In the genomic region with DNA sequence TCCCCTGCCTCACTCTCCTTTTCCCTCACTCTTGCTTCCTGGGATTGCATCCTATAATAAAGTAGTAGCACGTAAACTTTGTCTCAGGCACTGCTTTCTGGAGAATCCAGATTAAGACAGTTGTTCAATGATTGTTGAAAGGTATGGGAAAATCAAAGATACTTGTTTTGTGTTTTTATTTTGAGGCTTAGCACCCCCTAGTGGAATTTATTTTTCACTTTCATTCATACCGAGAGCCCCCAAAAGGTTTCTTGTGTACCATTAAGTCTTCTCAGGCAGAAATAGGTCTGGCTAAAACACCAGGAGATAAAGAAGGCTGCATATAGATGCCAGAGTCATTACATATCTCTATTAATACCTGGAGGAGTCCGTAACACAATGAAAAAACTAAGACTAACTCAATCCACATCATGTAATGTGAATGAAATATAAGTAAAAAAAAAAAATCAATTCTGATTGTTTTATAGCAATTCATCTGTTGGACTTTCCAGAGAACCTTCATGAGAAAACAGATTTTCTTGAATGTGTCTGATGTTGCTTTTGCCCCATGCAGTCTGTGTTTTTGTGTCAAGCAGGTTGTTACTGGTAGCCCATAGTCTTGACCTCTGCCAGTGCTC, we compare ENCODE assay signal across 9 cellular contexts.
DNase-seq lines count a peak whose midpoint lies in the region; ATAC-seq and TF ChIP-seq lines count a peak whose summit lies in the region.
"Had no signal": no experiment of that assay in that cellular context is flagged by ENCODE, and none has a peak within 500 bp of the region (broad histone marks: within the 10 kb centered on the region; RNA-seq: fewer than 3 reads in every experiment).

No MANE protein-coding gene starts in this region.

- no peaks in the 10 kb centered on the region for H3K36me3 ChIP-seq in CD8-positive, alpha-beta T cell (ENCODE audit: insufficient read depth, low read length)
- H3K36me3 ChIP-seq: SJSA1 had no signal

- POLR2A ChIA-PET in GM10248 (lab: Yijun Ruan, JAX): no interaction called here
- POLR2A ChIA-PET in CD8-positive, alpha-beta T cell (lab: Charles Lee): no interaction called here

- no peak for DNase-seq in GM10248 (ENCODE audit: extremely low spot score)
- peak; percentile 19 for DNase-seq in NCI-H1436 treated with DMSO at 0.1 percent for 48 hours (lab: John Stamatoyannopoulos, UW)
- DNase-seq in cerebellum (ENCODE audit: low spot score): peak; percentile 5
- DNase-seq in osteocyte (ENCODE audit: extremely low spot score, unreplicated experiment): no peak
- no peak for DNase-seq in CD8-positive, alpha-beta T cell
- DNase-seq in lower leg skin (ENCODE audit: low spot score in 2 of 2): no peak
- DNase-seq in GF-D8 (lab: John Stamatoyannopoulos, UW): no peak

- 52 to 55% methylated on average over 3 of the region's 3 CpGs for WGBS in lower leg skin, 2 donors

- H3K4me1 Mint-ChIP-seq in osteocyte (ENCODE audit: unreplicated experiment): peaks cover 1% of the 10 kb centered on the region
- no peaks in the 10 kb centered on the region for H3K4me1 Mint-ChIP-seq in CD8-positive, alpha-beta T cell (ENCODE audit: low read depth)

- no peaks in the 10 kb centered on the region for H3K4me1 ChIP-seq in CD8-positive, alpha-beta T cell (ENCODE audit: insufficient read depth, low read length)

- H3K36me3 Mint-ChIP-seq in osteocyte (ENCODE audit: unreplicated experiment): no peaks in the 10 kb centered on the region
- no peaks in the 10 kb centered on the region for H3K36me3 Mint-ChIP-seq in CD8-positive, alpha-beta T cell

- intact Hi-C loops in CD8-positive, alpha-beta T cell (cut with DNase I, micrococcal nuclease): loop anchor here in 1 of 2 experiments (10.0 kb wide), 1 partner anchor 581 kb away; no protein-coding TSS in a partner anchor
- intact Hi-C loops in lower leg skin (cut with DNase I; ENCODE audit: low total_unique reads): loop anchor here (5.0 kb wide), 1 partner anchor 229 kb away; no protein-coding TSS in a partner anchor

- H3K4me3 Mint-ChIP-seq in osteocyte (ENCODE audit: unreplicated experiment): no peak overlapping the region
- H3K4me3 Mint-ChIP-seq in CD8-positive, alpha-beta T cell: no peak overlapping the region

- no peak for TF ChIP-seq POLR2A in lower leg skin (IDR thresholded peaks at IDR 0.05)

- H3K27ac ChIP-seq in CD8-positive, alpha-beta T cell (ENCODE audit: low read depth, low read length): no peak overlapping the region
- H3K27ac ChIP-seq: SJSA1 had no signal

- no peaks in the 10 kb centered on the region for H3K9me3 ChIP-seq in CD8-positive, alpha-beta T cell (ENCODE audit: low read length)
- H3K9me3 ChIP-seq: SJSA1 had no signal

- CTCF ChIA-PET in GM10248 (lab: Yijun Ruan, JAX): interaction anchor here (0.6 to 8.3 kb wide), 9 partner anchors 10 to 233 kb away, joined by 3 to 112 read pairs (median 6); no protein-coding TSS in a partner anchor
- CTCF ChIA-PET in CD8-positive, alpha-beta T cell (lab: Charles Lee): interaction anchor here (0.7 kb wide), 1 partner anchor 200 kb away, joined by 3 read pairs; no protein-coding TSS in a partner anchor

- TF ChIP-seq CTCF in GM10248 (IDR thresholded peaks at IDR 0.05; ENCODE audit: control extremely low read depth, extremely low read depth, low read depth, missing control alignments) (peak; percentile 44), osteocyte (IDR thresholded peaks at IDR 0.05) (peak; percentile 65), lower leg skin (IDR thresholded peaks at IDR 0.05) (no peak)
- TF ChIP-seq CTCF in CD8-positive, alpha-beta T cell (IDR thresholded peaks at IDR 0.05): no peak

- no peaks in the 10 kb centered on the region for H3K9me3 Mint-ChIP-seq in osteocyte (ENCODE audit: unreplicated experiment)
- H3K9me3 Mint-ChIP-seq in CD8-positive, alpha-beta T cell: peaks cover 5% of the 10 kb centered on the region

- no peaks in the 10 kb centered on the region for H3K27me3 ChIP-seq in CD8-positive, alpha-beta T cell (ENCODE audit: insufficient read depth, low read length)
- H3K27me3 ChIP-seq: SJSA1 had no signal

- H3K4me3 ChIP-seq in CD8-positive, alpha-beta T cell (ENCODE audit: low read depth, low read length): no peak overlapping the region
- no peak overlapping the region for H3K4me3 ChIP-seq in lower leg skin (ENCODE audit: low read depth, poor library complexity, severe bottlenecking)
- H3K4me3 ChIP-seq: SJSA1 had no signal

- ATAC-seq in GM19328 (IDR thresholded peaks at IDR 0.05; ENCODE audit: unreplicated experiment): no peak
- no peak for ATAC-seq in CD8-positive, alpha-beta T cell

- no peaks in the 10 kb centered on the region for H3K27me3 Mint-ChIP-seq in osteocyte (ENCODE audit: unreplicated experiment)
- no peaks in the 10 kb centered on the region for H3K27me3 Mint-ChIP-seq in CD8-positive, alpha-beta T cell (ENCODE audit: low read depth)

- no peak overlapping the region for H3K27ac Mint-ChIP-seq in osteocyte (ENCODE audit: unreplicated experiment)
- no peak overlapping the region for H3K27ac Mint-ChIP-seq in CD8-positive, alpha-beta T cell

Comparison
In these comparisons a context has a peak if more than half of its experiments do, and no peak if none do; other contexts are left out.
1. DNase-seq: peak in NCI-H1436 treated with DMSO at 0.1 percent for 48 hours (single experiment) and cerebellum (single experiment); none in GM10248 (single experiment), osteocyte (single experiment), CD8-positive, alpha-beta T cell (0 of 7), lower leg skin (0 of 2) and GF-D8 (single experiment).
2. CTCF ChIP-seq: peak in GM10248 (single experiment) and osteocyte (single experiment); none in CD8-positive, alpha-beta T cell (single experiment) and lower leg skin (0 of 3).